1 cellular context compared by ENCODE assay signal in genomic region chr16:56889206-56889605, GRCh38.
TF ChIP-seq lines count a peak whose summit lies in the region.

No MANE protein-coding gene starts in this region.

TF ChIP-seq in A549, 52 proteins besides CTCF, POLR2A, EP300 and RAD21 (continued from another document):
- no peak for TF ChIP-seq HMGXB4 (CRISPR knock-in tag; IDR thresholded peaks at IDR 0.05; ENCODE audit: borderline replicate concordance)
- no peak for TF ChIP-seq ATOH8 (CRISPR knock-in tag; IDR thresholded peaks at IDR 0.05; ENCODE audit: low read depth)
